Comparison of ENCODE assay signal across 8 cellular contexts in genomic region chr20:37406010-37406998, GRCh38.
DNase-seq lines count a peak whose midpoint lies in the region; ATAC-seq and TF ChIP-seq lines count a peak whose summit lies in the region.

No MANE protein-coding gene starts in this region.

- peaks cover 8% of the 10 kb centered on the region for H3K36me3 ChIP-seq in brain microvascular endothelial cell (replicated peaks)

- H3K27ac ChIP-seq in HL-60 (replicated peaks) (no peak overlapping the region), brain microvascular endothelial cell (no peak overlapping the region)

- H3K4me3 ChIP-seq in HL-60 (replicated peaks; ENCODE audit: insufficient read depth, low read length) = peak overlapping the region; percentile 29
- H3K4me3 ChIP-seq in brain microvascular endothelial cell (ENCODE audit: low read depth, low read length) = peak overlapping the region; percentile 38

- TF ChIP-seq CTCF in HL-60 (IDR thresholded peaks at IDR 0.05; ENCODE audit: insufficient read depth, low read length) (no peak), brain microvascular endothelial cell (IDR thresholded peaks at IDR 0.05; ENCODE audit: low read depth, low read length, missing control alignments) (no peak)

- H3K27me3 ChIP-seq in HL-60 (ENCODE audit: insufficient read depth, poor library complexity, severe bottlenecking) (peaks cover 23% of the 10 kb centered on the region), brain microvascular endothelial cell (replicated peaks) (peaks cover 20% of the 10 kb centered on the region)

- DNase-seq in NCI-H1417 (lab: John Stamatoyannopoulos, UW) = peak; percentile 69 to 90 (median 84)
- no peak for DNase-seq in NCI-H1417 treated with DMSO at 0.1 percent for 48 hours (lab: John Stamatoyannopoulos, UW)
- DNase-seq in HL-60 (ENCODE audit: low read depth in 1 of 2, low spot score in 1 of 2) = peak; percentile 18 to 65
- peak; percentile 60 for DNase-seq in RPMI7951 (ENCODE audit: low read depth)
- no peak for DNase-seq in brain microvascular endothelial cell
- peak; percentile 9 for DNase-seq in kidney glomerular epithelial cell (lab: John Stamatoyannopoulos, UW)
- DNase-seq in stimulated activated CD4-positive, alpha-beta T cell treated with anti-CD3 and anti-CD28 coated beads, Interleukin-1b, Interleukin-23, amount 100 ng/mL, for 48 hours = peak; percentile 18

- in situ Hi-C loops in brain microvascular endothelial cell (cut with HindIII; ENCODE audit: low pct_ligation_motif_present, low sequenced_read_pairs) = no loop called here

- no peak for ATAC-seq in HG03045 (IDR thresholded peaks at IDR 0.05; ENCODE audit: unreplicated experiment)

Comparison
In these comparisons a context has a peak if more than half of its experiments do, and no peak if none do; other contexts are left out.
1. DNase-seq: peak in NCI-H1417 (3 of 3), HL-60 (2 of 2), RPMI7951 (single experiment), kidney glomerular epithelial cell (single experiment) and stimulated activated CD4-positive, alpha-beta T cell treated with anti-CD3 and anti-CD28 coated beads, Interleukin-1b, Interleukin-23, amount 100 ng/mL, for 48 hours (single experiment); none in NCI-H1417 treated with DMSO at 0.1 percent for 48 hours (single experiment) and brain microvascular endothelial cell (single experiment).